In genomic region chr3:41026394-41027177, GRCh38 we compare ENCODE assay signal across 10 cellular contexts.
DNase-seq lines count a peak whose midpoint lies in the region; ATAC-seq, FAIRE-seq and TF ChIP-seq lines count a peak whose summit lies in the region.
"Had no signal": no experiment of that assay in that cellular context is flagged by ENCODE, and none has a peak within 500 bp of the region (broad histone marks: within the 10 kb centered on the region; RNA-seq: fewer than 3 reads in every experiment).

No MANE protein-coding gene starts in this region.

- H3K4ac ChIP-seq in IMR-90 (ENCODE audit: low read depth, low read length): no peak overlapping the region

- no peak overlapping the region for H2BK20ac ChIP-seq in IMR-90 (ENCODE audit: low read depth, low read length)

- H3K27ac ChIP-seq in IMR-90 (ENCODE audit: insufficient read depth, low read length) (no peak overlapping the region), astrocyte (ENCODE audit: low read depth, low read length) (no peak overlapping the region), right cardiac atrium (ENCODE audit: low read length) (no peak overlapping the region)
- no peak overlapping the region for H3K27ac ChIP-seq in effector memory CD4-positive, alpha-beta T cell (ENCODE audit: insufficient read depth, low read length, poor library complexity, severe bottlenecking)

- POLR2A ChIA-PET in IMR-90 (lab: Charles Lee; ENCODE audit: unreplicated experiment): no interaction called here
- POLR2A ChIA-PET in activated CD8-positive, alpha-beta T cell treated with anti-CD3 and anti-CD28 coated beads for 36 hours (lab: Charles Lee): no interaction called here

- H3K9me1 ChIP-seq in IMR-90 (ENCODE audit: insufficient read depth, low read length): no peaks in the 10 kb centered on the region

- H2BK120ac ChIP-seq in IMR-90 (ENCODE audit: low read depth, low read length): no peak overlapping the region

- no peak overlapping the region for H3K56ac ChIP-seq in IMR-90 (ENCODE audit: extremely low read depth, insufficient read depth, low read length)

- no peak for TF ChIP-seq RAD21 in IMR-90 (IDR thresholded peaks at IDR 0.05; ENCODE audit: low read length)

- no peak overlapping the region for H3K9ac ChIP-seq in IMR-90 (ENCODE audit: low read depth, low read length)
- no peak overlapping the region for H3K9ac ChIP-seq in astrocyte (ENCODE audit: low read length)

- in situ Hi-C loops in IMR-90 (cut with MboI; ENCODE audit: low sequenced_read_pairs): no loop called here

- H3K4me1 ChIP-seq in IMR-90 (ENCODE audit: control insufficient read depth, insufficient read depth, low read length) (no peaks in the 10 kb centered on the region), astrocyte (ENCODE audit: insufficient read depth, low read length) (peaks cover 2% of the 10 kb centered on the region), right cardiac atrium (ENCODE audit: control insufficient read depth, insufficient read depth, low read length) (peaks cover 2% of the 10 kb centered on the region)
- H3K4me1 ChIP-seq in effector memory CD4-positive, alpha-beta T cell (ENCODE audit: control insufficient read depth, insufficient read depth, low read length, poor library complexity, severe bottlenecking): no peaks in the 10 kb centered on the region

- H4K20me1 ChIP-seq in IMR-90 (ENCODE audit: insufficient read depth, low read length): no peaks in the 10 kb centered on the region
- no peaks in the 10 kb centered on the region for H4K20me1 ChIP-seq in astrocyte (ENCODE audit: insufficient read depth, low read length)

- H4K91ac ChIP-seq in IMR-90 (ENCODE audit: insufficient read depth, low read depth, low read length): no peak overlapping the region

- H3K4me2 ChIP-seq in IMR-90 (ENCODE audit: low read depth, low read length) (no peak overlapping the region), astrocyte (ENCODE audit: low read length) (peak overlapping the region; percentile 19)

- no peak overlapping the region for H3K4me3 ChIP-seq in IMR-90 (ENCODE audit: insufficient read depth, low read depth, low read length)
- H3K4me3 ChIP-seq in astrocyte (ENCODE audit: insufficient read depth, low read depth, low read length): no peak overlapping the region
- no peak overlapping the region for H3K4me3 ChIP-seq in right cardiac atrium (ENCODE audit: low read length)
- H3K4me3 ChIP-seq in effector memory CD4-positive, alpha-beta T cell (ENCODE audit: insufficient read depth, low read depth, low read length, poor library complexity, severe bottlenecking): no peak overlapping the region

- no peak overlapping the region for H2AK5ac ChIP-seq in IMR-90 (ENCODE audit: low read depth, low read length)

- peaks cover 9% of the 10 kb centered on the region for H3K4me1 Mint-ChIP-seq in astrocyte (ENCODE audit: low read depth, unreplicated experiment)
- no peaks in the 10 kb centered on the region for H3K4me1 Mint-ChIP-seq in activated CD8-positive, alpha-beta T cell treated with anti-CD3 and anti-CD28 coated beads for 36 hours (ENCODE audit: low read depth)

- dilution Hi-C loops in IMR-90 (cut with HindIII; ENCODE audit: low sequenced_read_pairs, unreplicated experiment): no loop called here

- TF ChIP-seq CTCF in IMR-90 (conservative IDR thresholded peaks at IDR 0.05; ENCODE audit: low read depth, low read length): no peak
- no peak for TF ChIP-seq CTCF in astrocyte (IDR thresholded peaks at IDR 0.05; ENCODE audit: insufficient read depth, low read depth, low read length)
- no peak for TF ChIP-seq CTCF in activated CD8-positive, alpha-beta T cell treated with anti-CD3 and anti-CD28 coated beads for 36 hours (IDR thresholded peaks at IDR 0.05)

- no peak overlapping the region for H3K27ac Mint-ChIP-seq in astrocyte (ENCODE audit: unreplicated experiment)
- no peak overlapping the region for H3K27ac Mint-ChIP-seq in activated CD8-positive, alpha-beta T cell treated with anti-CD3 and anti-CD28 coated beads for 36 hours

- H3K27me3 ChIP-seq in IMR-90 (ENCODE audit: control insufficient read depth, insufficient read depth, low read length): no peaks in the 10 kb centered on the region
- H3K27me3 ChIP-seq in astrocyte (ENCODE audit: insufficient read depth, low read length): no peaks in the 10 kb centered on the region
- no peaks in the 10 kb centered on the region for H3K27me3 ChIP-seq in right cardiac atrium (ENCODE audit: control insufficient read depth, insufficient read depth)
- H3K27me3 ChIP-seq in effector memory CD4-positive, alpha-beta T cell (replicated peaks; ENCODE audit: control insufficient read depth, insufficient read depth, low read length, poor library complexity, severe bottlenecking): no peaks in the 10 kb centered on the region

- BruUV-seq in IMR-90 (replicated peaks; lab: Mats Ljungman, UMichigan): no TSS peak

- no peak overlapping the region for H2BK15ac ChIP-seq in IMR-90 (ENCODE audit: low read depth, low read length)

- H3K4me3 Mint-ChIP-seq in astrocyte (ENCODE audit: unreplicated experiment): no peak overlapping the region
- no peak overlapping the region for H3K4me3 Mint-ChIP-seq in activated CD8-positive, alpha-beta T cell treated with anti-CD3 and anti-CD28 coated beads for 36 hours

- DNase-seq in IMR-90 (peak; percentile 65), astrocyte (ENCODE audit: low read depth) (peak; percentile 58), right cardiac atrium (peak; percentile 81 to 89 (median 87)), sciatic nerve (ENCODE audit: low spot score) (peak; percentile 76), NK-92 (lab: John Stamatoyannopoulos, UW; ENCODE audit: unreplicated experiment) (no peak), mesenteric fat pad (ENCODE audit: low spot score) (no peak)
- DNase-seq in activated CD8-positive, alpha-beta T cell treated with anti-CD3 and anti-CD28 coated beads for 36 hours: no peak
- no peak for DNase-seq in effector memory CD4-positive, alpha-beta T cell
- DNase-seq: activated naive CD4-positive, alpha-beta T cell treated with Interleukin-2 at 50 U/mL for 16 hours had no signal

- no peak overlapping the region for H3K23ac ChIP-seq in IMR-90 (ENCODE audit: low read depth, low read length)

- H3K36me3 ChIP-seq in IMR-90 (ENCODE audit: control insufficient read depth, insufficient read depth, low read length) (no peaks in the 10 kb centered on the region), astrocyte (ENCODE audit: insufficient read depth, low read length) (no peaks in the 10 kb centered on the region)
- H3K36me3 ChIP-seq in effector memory CD4-positive, alpha-beta T cell (ENCODE audit: control insufficient read depth, insufficient read depth, low read length): no peaks in the 10 kb centered on the region

- no peak overlapping the region for H2AFZ ChIP-seq in IMR-90 (replicated peaks; ENCODE audit: low read length, poor library complexity)
- no peak overlapping the region for H2AFZ ChIP-seq in astrocyte (ENCODE audit: low read depth, low read length)

- intact Hi-C loops in IMR-90 (cut with micrococcal nuclease): no loop called here
- intact Hi-C loops in right cardiac atrium (cut with DNase I): no loop called here
- intact Hi-C loops in sciatic nerve (cut with DNase I): no loop called here
- intact Hi-C loops in activated CD8-positive, alpha-beta T cell treated with anti-CD3 and anti-CD28 coated beads for 36 hours (cut with micrococcal nuclease): no loop called here

- CTCF ChIA-PET in IMR-90 (lab: Yijun Ruan, JAX): interaction anchor here (0.8 kb wide), 1 partner anchor 9 kb away, joined by 3 read pairs; no protein-coding TSS in a partner anchor
- CTCF ChIA-PET in activated CD8-positive, alpha-beta T cell treated with anti-CD3 and anti-CD28 coated beads for 36 hours (lab: Charles Lee): no interaction called here

- no peaks in the 10 kb centered on the region for H3K36me3 Mint-ChIP-seq in astrocyte (ENCODE audit: low read depth, unreplicated experiment)
- no peaks in the 10 kb centered on the region for H3K36me3 Mint-ChIP-seq in activated CD8-positive, alpha-beta T cell treated with anti-CD3 and anti-CD28 coated beads for 36 hours (ENCODE audit: low read depth)

- H4K5ac ChIP-seq in IMR-90 (ENCODE audit: low read depth, low read length): no peak overlapping the region

- H4K8ac ChIP-seq in IMR-90 (ENCODE audit: low read depth in 2 of 2, low read length in 2 of 2): no peak overlapping the region

- TF ChIP-seq POLR2A in IMR-90 (IDR thresholded peaks at IDR 0.05; ENCODE audit: low read depth, low read length): no peak

- peaks cover 4% of the 10 kb centered on the region for H3K27me3 Mint-ChIP-seq in astrocyte (ENCODE audit: low read depth, unreplicated experiment)
- H3K27me3 Mint-ChIP-seq in activated CD8-positive, alpha-beta T cell treated with anti-CD3 and anti-CD28 coated beads for 36 hours: peaks cover 2% of the 10 kb centered on the region

- H3K79me2 ChIP-seq in astrocyte (ENCODE audit: insufficient read depth, low read length): no peaks in the 10 kb centered on the region

- ATAC-seq in IMR-90 (ENCODE audit: low read depth) (no peak), right cardiac atrium (peak; percentile 95 to 97), sciatic nerve (peak; percentile 96)
- ATAC-seq in activated CD8-positive, alpha-beta T cell treated with anti-CD3 and anti-CD28 coated beads for 36 hours: no peak

- H3K9me3 ChIP-seq in IMR-90 (ENCODE audit: control insufficient read depth, insufficient read depth, low read length) (no peaks in the 10 kb centered on the region), astrocyte (ENCODE audit: insufficient read depth, low read depth, low read length) (no peaks in the 10 kb centered on the region), right cardiac atrium (ENCODE audit: control insufficient read depth, low read length) (no peaks in the 10 kb centered on the region)
- H3K9me3 ChIP-seq in effector memory CD4-positive, alpha-beta T cell (ENCODE audit: control insufficient read depth, low read length): no peaks in the 10 kb centered on the region

- H3K9me3 Mint-ChIP-seq in astrocyte (ENCODE audit: unreplicated experiment): no peaks in the 10 kb centered on the region
- no peaks in the 10 kb centered on the region for H3K9me3 Mint-ChIP-seq in activated CD8-positive, alpha-beta T cell treated with anti-CD3 and anti-CD28 coated beads for 36 hours

- no peak overlapping the region for H3K14ac ChIP-seq in IMR-90 (replicated peaks; ENCODE audit: low read depth, low read length)

- no peak overlapping the region for H3K18ac ChIP-seq in IMR-90 (ENCODE audit: low read depth, low read length)

- no peak overlapping the region for H2AK9ac ChIP-seq in IMR-90 (replicated peaks; ENCODE audit: low read depth, low read length, poor library complexity)

- WGBS in IMR-90 (ENCODE audit: extremely low coverage in 2 of 2, insufficient read length in 1 of 2), 2 experiments: 0% methylated on average over 1 of the region's 3 CpGs; no CpG with 5 or more reads in 1 of the 2 experiments
- 6% methylated on average over 3 of the region's 3 CpGs for WGBS in right cardiac atrium

- H2BK5ac ChIP-seq in IMR-90 (ENCODE audit: low read depth, low read length, poor library complexity, severe bottlenecking): no peak overlapping the region

- no peaks in the 10 kb centered on the region for H3K79me1 ChIP-seq in IMR-90 (ENCODE audit: low read depth in 1 of 2, low read length in 2 of 2)

- FAIRE-seq in astrocyte (lab: Jason Lieb, UNC): no peak
- FAIRE-seq: keratinocyte had no signal

Comparison
In these comparisons a context has a peak if more than half of its experiments do, and no peak if none do; other contexts are left out.
1. ATAC-seq: peak in right cardiac atrium (2 of 2) and sciatic nerve (single experiment); none in IMR-90 (single experiment) and activated CD8-positive, alpha-beta T cell treated with anti-CD3 and anti-CD28 coated beads for 36 hours (single experiment).
2. DNase-seq: peak in IMR-90 (single experiment), astrocyte (single experiment), right cardiac atrium (3 of 3) and sciatic nerve (single experiment); none in activated CD8-positive, alpha-beta T cell treated with anti-CD3 and anti-CD28 coated beads for 36 hours (single experiment), effector memory CD4-positive, alpha-beta T cell (0 of 3), NK-92 (single experiment) and mesenteric fat pad (single experiment).